Comparison of ENCODE assay signal across 13 cellular contexts in genomic region chr2:190964170-190964795, GRCh38. TPM values are rescaled to one million over a fixed set of nuclear protein-coding genes. Genes with fewer than 3 reads are reported as not detected.
DNase-seq lines count a peak whose midpoint lies in the region; ATAC-seq lines count a peak whose summit lies in the region.
"Had no signal": no experiment of that assay in that cellular context is flagged by ENCODE, and none has a peak within 500 bp of the region (broad histone marks: within the 10 kb centered on the region; RNA-seq: fewer than 3 reads in every experiment).

No MANE protein-coding gene starts in this region.

- no peaks in the 10 kb centered on the region for H3K27me3 Mint-ChIP-seq in activated T-cell treated with anti-CD3 and anti-CD28 coated beads, Interleukin-2, amount 50 U/mL, for 4 hours (ENCODE audit: low read depth)
- no peaks in the 10 kb centered on the region for H3K27me3 Mint-ChIP-seq in T-helper 1 cell treated with Interleukin-12 subunit alpha and Interleukin-12 subunit beta and Interleukin-4 antibody, amounts not matched to agents 30 μg/mL and 1 μg/mL, for 36 hours (ENCODE audit: low read depth)

- peak overlapping the region; percentile 70 for H3K27ac Mint-ChIP-seq in T-helper 1 cell treated with Interleukin-12 subunit alpha and Interleukin-12 subunit beta and Interleukin-4 antibody, amounts not matched to agents 30 μg/mL and 1 μg/mL, for 36 hours

- H3K27ac ChIP-seq in thymus (ENCODE audit: low read depth), result peak overlapping the region; percentile 15
- H3K27ac ChIP-seq: hepatocyte, right atrium auricular region had no signal

- DNase-seq in activated T-cell treated with anti-CD3 and anti-CD28 coated beads, Interleukin-2, amount 50 U/mL, for 4 hours, result no peak
- DNase-seq in activated T-cell treated with anti-CD3 and anti-CD28 coated beads, Interleukin-2, amount 50 U/mL, for 1 hour, result no peak
- DNase-seq in kidney tubule cell (ENCODE audit: low spot score), result peak; percentile 38
- no peak for DNase-seq in putamen (ENCODE audit: low spot score)
- no peak for DNase-seq in pons (ENCODE audit: low spot score)
- DNase-seq: NCI-H1694 treated with DMSO at 0.1 percent for 48 hours had no signal

- peaks cover 12% of the 10 kb centered on the region for H3K36me3 ChIP-seq in thymus (ENCODE audit: control insufficient read depth, insufficient read depth)

- WGBS in thymus, result 86% methylated on average over 6 of the region's 6 CpGs

- H3K4me3 Mint-ChIP-seq in activated T-cell treated with anti-CD3 and anti-CD28 coated beads, Interleukin-2, amount 50 U/mL, for 4 hours, result no peak overlapping the region
- no peak overlapping the region for H3K4me3 Mint-ChIP-seq in T-helper 1 cell treated with Interleukin-12 subunit alpha and Interleukin-12 subunit beta and Interleukin-4 antibody, amounts not matched to agents 30 μg/mL and 1 μg/mL, for 36 hours

- peak; percentile 38 to 56 for ATAC-seq in activated T-cell treated with anti-CD3 and anti-CD28 coated beads, Interleukin-2, amount 50 U/mL, for 4 hours
- ATAC-seq in HG02852 (IDR thresholded peaks at IDR 0.05; ENCODE audit: unreplicated experiment), result no peak
- ATAC-seq: SK-N-SH treated with all-trans-retinoic acid at 6 μM for 48 hours had no signal

- peaks cover 54% of the 10 kb centered on the region for H3K36me3 Mint-ChIP-seq in activated T-cell treated with anti-CD3 and anti-CD28 coated beads, Interleukin-2, amount 50 U/mL, for 4 hours (ENCODE audit: insufficient read depth)
- peaks cover 68% of the 10 kb centered on the region for H3K36me3 Mint-ChIP-seq in T-helper 1 cell treated with Interleukin-12 subunit alpha and Interleukin-12 subunit beta and Interleukin-4 antibody, amounts not matched to agents 30 μg/mL and 1 μg/mL, for 36 hours (ENCODE audit: low read depth)

- H3K4me1 Mint-ChIP-seq in activated T-cell treated with anti-CD3 and anti-CD28 coated beads, Interleukin-2, amount 50 U/mL, for 4 hours (ENCODE audit: low read depth), result peaks cover 17% of the 10 kb centered on the region
- peaks cover 37% of the 10 kb centered on the region for H3K4me1 Mint-ChIP-seq in T-helper 1 cell treated with Interleukin-12 subunit alpha and Interleukin-12 subunit beta and Interleukin-4 antibody, amounts not matched to agents 30 μg/mL and 1 μg/mL, for 36 hours (ENCODE audit: low read depth)

- H3K27me3 ChIP-seq in thymus (ENCODE audit: control insufficient read depth, insufficient read depth), result no peaks in the 10 kb centered on the region
- H3K27me3 ChIP-seq: ascending aorta, hepatocyte, right atrium auricular region had no signal

- no peaks in the 10 kb centered on the region for H3K9me3 Mint-ChIP-seq in activated T-cell treated with anti-CD3 and anti-CD28 coated beads, Interleukin-2, amount 50 U/mL, for 4 hours
- H3K9me3 Mint-ChIP-seq in T-helper 1 cell treated with Interleukin-12 subunit alpha and Interleukin-12 subunit beta and Interleukin-4 antibody, amounts not matched to agents 30 μg/mL and 1 μg/mL, for 36 hours, result no peaks in the 10 kb centered on the region

- no peaks in the 10 kb centered on the region for H3K4me1 ChIP-seq in thymus (ENCODE audit: control insufficient read depth, insufficient read depth, low read length)
- H3K4me1 ChIP-seq: ascending aorta, right atrium auricular region had no signal

- H3K9me3 ChIP-seq in thymus (ENCODE audit: control insufficient read depth), result no peaks in the 10 kb centered on the region
- H3K9me3 ChIP-seq: ascending aorta, right atrium auricular region had no signal

- H3K4me3 ChIP-seq in thymus (ENCODE audit: low read length), result no peak overlapping the region
- H3K4me3 ChIP-seq: ascending aorta, hepatocyte, right atrium auricular region had no signal

RNA-seq across cellular contexts. Expression of gene STAT1, which starts 49.7 kb away (rescaled TPM):
- 100 to 1,000 TPM; 222 to 278 (median 268) TPM for total RNA-seq in activated T-cell treated with anti-CD3 and anti-CD28 coated beads, Interleukin-2, amount 50 U/mL, for 4 hours
- polyA plus RNA-seq in thymus, result 77.8 TPM
